12 cellular contexts compared by ENCODE assay signal in the genomic region with DNA sequence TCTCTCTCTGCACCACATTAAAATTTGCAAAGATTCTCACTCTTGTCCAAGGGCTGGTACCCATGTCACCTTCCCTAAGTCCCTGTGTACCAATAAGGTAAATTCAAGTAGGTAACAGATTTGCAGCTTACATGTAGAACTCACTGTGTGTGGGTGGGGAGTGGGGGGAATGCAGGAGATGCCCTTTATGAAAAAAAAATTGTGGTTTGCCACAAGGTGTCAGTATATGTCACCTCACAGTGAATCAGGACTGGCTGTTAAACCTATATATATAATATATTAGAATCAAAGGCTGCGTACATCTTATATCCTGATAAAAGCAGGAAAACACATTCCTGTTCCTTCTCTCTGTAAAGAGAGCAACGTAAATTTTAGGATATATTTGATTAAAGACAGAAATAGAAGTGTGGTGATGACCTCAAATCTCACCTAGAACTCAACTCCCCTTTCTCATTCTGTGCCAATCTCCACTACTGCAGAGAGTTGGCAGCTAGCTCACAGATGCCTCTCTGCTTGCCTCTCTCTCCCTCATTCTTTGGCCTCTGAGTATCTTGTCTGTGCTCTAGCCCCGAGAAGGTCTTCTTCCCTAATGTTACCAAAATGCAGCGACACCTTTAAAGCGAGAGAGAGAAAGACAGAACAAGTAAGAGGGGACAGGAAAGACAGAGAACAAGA. TPM values are rescaled to one million over a fixed set of nuclear protein-coding genes. Genes with fewer than 3 reads are reported as not detected.
A peak's percentile ranks its signal among the peaks of the same experiment; 100 is the strongest.
DNase-seq lines count a peak whose midpoint lies in the region; ATAC-seq and TF ChIP-seq lines count a peak whose summit lies in the region.
"Had no signal": no experiment of that assay in that cellular context is flagged by ENCODE, and none has a peak within 500 bp of the region (broad histone marks: within the 10 kb centered on the region; RNA-seq: fewer than 3 reads in every experiment).

No MANE protein-coding gene starts in this region.

- peak; percentile 57 for TF ChIP-seq CTCF in OCI-LY3 (IDR thresholded peaks at IDR 0.05; ENCODE audit: low read depth, low read length)
- TF ChIP-seq CTCF in epithelial cell of esophagus (IDR thresholded peaks at IDR 0.05; ENCODE audit: insufficient read depth, low read depth, low read length, missing control alignments): peak; percentile 43
- TF ChIP-seq CTCF in smooth muscle cell (IDR thresholded peaks at IDR 0.05; ENCODE audit: borderline replicate concordance, insufficient read depth, poor library complexity, severe bottlenecking): peak; percentile 19

- no peaks in the 10 kb centered on the region for H4K20me1 ChIP-seq in OCI-LY3 (ENCODE audit: insufficient read depth, low read length)
- no peaks in the 10 kb centered on the region for H4K20me1 ChIP-seq in smooth muscle cell (ENCODE audit: low read depth)

- H3K9ac ChIP-seq in OCI-LY3 (ENCODE audit: low read length): no peak overlapping the region
- H3K9ac ChIP-seq in smooth muscle cell (ENCODE audit: low read depth): no peak overlapping the region

- H3K27ac Mint-ChIP-seq in CD8-positive, alpha-beta memory T cell: peak overlapping the region in 1 of 8 donors; percentile 1

- H3K27ac ChIP-seq in OCI-LY3 (ENCODE audit: low read length) (no peak overlapping the region), smooth muscle cell (ENCODE audit: low read depth) (no peak overlapping the region)
- no peak overlapping the region for H3K27ac ChIP-seq in CD8-positive, alpha-beta memory T cell (ENCODE audit: low read depth, low read length)
- H3K27ac ChIP-seq: heart right ventricle, neutrophil had no signal

- H3K4me3 Mint-ChIP-seq in CD8-positive, alpha-beta memory T cell: peak overlapping the region in 1 of 7 donors; percentile 24

- intact Hi-C loops in Right ventricle myocardium superior (cut with DNase I): no loop called here
- intact Hi-C loops in cardiac septum (cut with DNase I): no loop called here

- DNase-seq in Right ventricle myocardium superior: no peak
- DNase-seq in cardiac septum (ENCODE audit: low spot score): no peak
- peak; percentile 46 for DNase-seq in epithelial cell of esophagus (ENCODE audit: low read depth)
- no peak for DNase-seq in smooth muscle cell (lab: John Stamatoyannopoulos, UW; ENCODE audit: unreplicated experiment)
- DNase-seq in amniotic stem cell (lab: John Stamatoyannopoulos, UW): no peak
- no peak for DNase-seq in CD8-positive, alpha-beta memory T cell
- DNase-seq in DMS79 treated with DMSO at 0.1 percent for 48 hours (lab: John Stamatoyannopoulos, UW): no peak
- DNase-seq: activated CD4-positive, alpha-beta T cell treated with anti-CD3 and anti-CD28 coated beads for 1 hour; anterior cingulate cortex; heart right ventricle had no signal

- H3K36me3 Mint-ChIP-seq in CD8-positive, alpha-beta memory T cell: peaks cover 0 to 3% (median 1%) of the 10 kb centered on the region in 3 donors

- no peaks in the 10 kb centered on the region for H3F3A ChIP-seq in smooth muscle cell (ENCODE audit: low read depth)

- peaks cover 12 to 28% (median 26%) of the 10 kb centered on the region in 3 donors for H3K4me1 Mint-ChIP-seq in CD8-positive, alpha-beta memory T cell

- H3K27me3 ChIP-seq in OCI-LY3 (ENCODE audit: low read depth, low read length) (no peaks in the 10 kb centered on the region), smooth muscle cell (ENCODE audit: low read depth) (no peaks in the 10 kb centered on the region)
- no peaks in the 10 kb centered on the region for H3K27me3 ChIP-seq in CD8-positive, alpha-beta memory T cell (ENCODE audit: insufficient read depth, low read length, poor library complexity, severe bottlenecking)

- no peaks in the 10 kb centered on the region for H3K36me3 ChIP-seq in OCI-LY3 (replicated peaks; ENCODE audit: low read depth, low read length)
- no peaks in the 10 kb centered on the region for H3K36me3 ChIP-seq in smooth muscle cell (ENCODE audit: low read depth)
- H3K36me3 ChIP-seq in CD8-positive, alpha-beta memory T cell (ENCODE audit: insufficient read depth, low read length): no peaks in the 10 kb centered on the region
- H3K36me3 ChIP-seq: heart right ventricle, neutrophil had no signal

- H3K79me2 ChIP-seq in OCI-LY3 (ENCODE audit: low read length): no peaks in the 10 kb centered on the region
- no peaks in the 10 kb centered on the region for H3K79me2 ChIP-seq in smooth muscle cell (ENCODE audit: low read depth)

- POLR2A ChIA-PET in CD8-positive, alpha-beta memory T cell (lab: Charles Lee): no interaction called here

- H3K4me3 ChIP-seq in OCI-LY3 (ENCODE audit: low read length) (no peak overlapping the region), epithelial cell of esophagus (ENCODE audit: low read length) (no peak overlapping the region), smooth muscle cell (no peak overlapping the region)
- no peak overlapping the region for H3K4me3 ChIP-seq in CD8-positive, alpha-beta memory T cell (ENCODE audit: low read length)
- H3K4me3 ChIP-seq: heart right ventricle had no signal

- H3K9me3 Mint-ChIP-seq in CD8-positive, alpha-beta memory T cell: peaks cover 7 to 12% (median 10%) of the 10 kb centered on the region in 5 donors

- H3K27me3 Mint-ChIP-seq in CD8-positive, alpha-beta memory T cell: peaks cover 0 to 6% of the 10 kb centered on the region in 2 donors

- peaks cover 10% of the 10 kb centered on the region for H3K4me1 ChIP-seq in OCI-LY3 (ENCODE audit: low read length)
- H3K4me1 ChIP-seq in smooth muscle cell (ENCODE audit: low read depth): no peaks in the 10 kb centered on the region
- no peaks in the 10 kb centered on the region for H3K4me1 ChIP-seq in CD8-positive, alpha-beta memory T cell (ENCODE audit: insufficient read depth, low read length)
- H3K4me1 ChIP-seq: heart right ventricle had no signal

- WGBS in smooth muscle cell (ENCODE audit: low lambda C conversion rate): 82% methylated on average over 5 of the region's 5 CpGs

- H2AFZ ChIP-seq in OCI-LY3 (ENCODE audit: low read depth, low read length): no peak overlapping the region
- no peak overlapping the region for H2AFZ ChIP-seq in smooth muscle cell (ENCODE audit: low read depth)

- peaks cover 4% of the 10 kb centered on the region for H3K9me3 ChIP-seq in OCI-LY3 (ENCODE audit: insufficient read depth, low read length)
- no peaks in the 10 kb centered on the region for H3K9me3 ChIP-seq in smooth muscle cell (replicated peaks; ENCODE audit: low read depth)
- H3K9me3 ChIP-seq in CD8-positive, alpha-beta memory T cell (ENCODE audit: low read length): no peaks in the 10 kb centered on the region
- H3K9me3 ChIP-seq: neutrophil had no signal

- H3K4me2 ChIP-seq in OCI-LY3 (ENCODE audit: low read length): no peak overlapping the region
- H3K4me2 ChIP-seq in smooth muscle cell: no peak overlapping the region

- ATAC-seq in Right ventricle myocardium superior (ENCODE audit: poor library complexity): peak; percentile 29
- ATAC-seq: heart right ventricle had no signal

- CTCF ChIA-PET in CD8-positive, alpha-beta memory T cell (lab: Charles Lee): no interaction called here

RNA-seq across cellular contexts. Expression of gene XDH, which starts 0.5 kb away (rescaled TPM):
- total RNA-seq in Right ventricle myocardium superior (0.13 TPM), cardiac septum (not detected), smooth muscle cell (4.0 and 6.1 TPM in 2 replicates)
- 0.37 and 2.0 TPM in 2 replicates for polyA plus RNA-seq in smooth muscle cell
- total RNA-seq in CD8-positive, alpha-beta memory T cell: not detected
- polyA plus RNA-seq in CD8-positive, alpha-beta memory T cell: not detected
